Comparison of ENCODE assay signal across 24 cellular contexts in the genomic region with DNA sequence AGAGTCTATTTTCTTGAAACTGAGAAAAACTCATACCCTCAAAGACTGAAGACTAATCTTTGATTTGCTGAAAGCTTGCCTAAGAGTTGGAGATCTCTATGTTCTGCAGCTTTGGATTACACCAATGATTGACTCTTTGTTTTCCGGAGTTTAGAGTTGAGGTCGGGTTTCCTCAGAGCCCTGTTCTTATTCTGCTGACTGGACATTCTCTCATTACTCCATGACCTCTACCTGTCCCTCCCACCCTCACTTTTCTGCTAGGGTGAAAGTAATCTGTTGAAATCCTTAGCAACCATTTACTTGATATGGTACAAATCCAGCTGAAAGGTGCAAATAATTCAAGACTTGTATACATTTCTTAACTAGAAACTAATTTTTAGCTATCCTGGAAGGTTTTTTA.
"Had no signal": no experiment of that assay in that cellular context is flagged by ENCODE, and none has a peak within 500 bp of the region (broad histone marks: within the 10 kb centered on the region; RNA-seq: fewer than 3 reads in every experiment).

No MANE protein-coding gene starts in this region.

- H3K79me2 ChIP-seq: hepatocyte had no signal

- DNase-seq: dermis blood vessel endothelial cell; dorsolateral prefrontal cortex; effector CD4-positive, alpha-beta T cell; effector memory CD4-positive, alpha-beta T cell; foreskin keratinocyte; heart left ventricle; hypothalamus; immature natural killer cell; islet precursor cell; kidney; kidney glomerular epithelial cell; left colon; left lung; left ventricle myocardium superior; lower lobe of right lung; mesenchymal stem cell; mucosa of descending colon; naive B cell had no signal

- H3K4me3 Mint-ChIP-seq: immature natural killer cell, mesothelial cell of epicardium, naive B cell had no signal

- H2AFZ ChIP-seq: hepatocyte had no signal

- H3K36me3 Mint-ChIP-seq: immature natural killer cell, mesothelial cell of epicardium, naive B cell had no signal

- H3K36me3 ChIP-seq: esophagus muscularis mucosa, gastroesophageal sphincter, heart left ventricle, left lung, lower lobe of right lung had no signal

- ATAC-seq: foreskin keratinocyte, gastroesophageal sphincter, heart left ventricle, left colon, left lung, left ventricle myocardium superior, lower lobe of right lung, mucosa of descending colon had no signal

- H3K27me3 ChIP-seq: esophagus muscularis mucosa, foreskin keratinocyte, gastroesophageal sphincter, heart left ventricle, hepatocyte, left lung had no signal

- H3K27ac ChIP-seq: coronary artery, dorsolateral prefrontal cortex, esophagus muscularis mucosa, foreskin keratinocyte, gastroesophageal sphincter, heart left ventricle, hepatocyte, left lung, lower lobe of right lung had no signal

- FAIRE-seq: endothelial cell of umbilical vein had no signal

- H3K4me1 Mint-ChIP-seq: immature natural killer cell, mesothelial cell of epicardium, naive B cell had no signal

- H3K4me2 ChIP-seq: hepatocyte had no signal

- H3K4me3 ChIP-seq: coronary artery, dorsolateral prefrontal cortex, esophagus muscularis mucosa, gastroesophageal sphincter, heart left ventricle, hepatocyte, left lung, lower lobe of right lung, mucosa of descending colon had no signal

- H3K9me3 ChIP-seq: esophagus muscularis mucosa, gastroesophageal sphincter, lower lobe of right lung, mucosa of descending colon had no signal

- H3K27me3 Mint-ChIP-seq: naive B cell had no signal

- H3K4me1 ChIP-seq: esophagus muscularis mucosa, foreskin keratinocyte, gastroesophageal sphincter, heart left ventricle, left lung, lower lobe of right lung had no signal
